In genomic region chr16:2147981-2148671, GRCh38 we compare ENCODE assay signal across 8 cellular contexts. TPM values are rescaled to one million over a fixed set of nuclear protein-coding genes. Genes with fewer than 3 reads are reported as not detected.
DNase-seq lines count a peak whose midpoint lies in the region; ATAC-seq lines count a peak whose summit lies in the region.

Gene RAB26 (plus strand): TSS chr16:2148625. CDS start chr16:2148784, 159 bp downstream.

- no peak within 1 kb of the TSS for H3K4me3 ChIP-seq in MG63

- H3K9me3 ChIP-seq in MG63, result no peaks in the 10 kb centered on the region

- intact Hi-C loops in left cardiac atrium (cut with DNase I) (no loop called here), posterior vena cava (cut with DNase I) (loop anchor here in 1 of 2 donors (5.0 kb wide), 1 partner anchor 126 kb away; no protein-coding TSS in a partner anchor)

- H3K27me3 ChIP-seq in MG63, result no peaks in the 10 kb centered on the region

- H3K36me3 ChIP-seq in MG63, result peaks cover 21% of the 10 kb centered on the region

- DNase-seq in EL (peak; percentile 59), MG63 (peak; percentile 68), SK-MEL-5 (ENCODE audit: low read depth, low spot score) (peak; percentile 55), anterior cingulate cortex (lab: John Stamatoyannopoulos, UW) (peak in 51 of 58 donors; percentile 20 to 77 (median 58)), left cardiac atrium (peak; percentile 84), posterior vena cava (ENCODE audit: low spot score) (peak; percentile 85), GM19238 (ENCODE audit: insufficient read length, low spot score) (no peak)

- ATAC-seq in left cardiac atrium (peak; percentile 83 to 92), HG03108 (IDR thresholded peaks at IDR 0.05; ENCODE audit: unreplicated experiment) (no peak)

- in situ Hi-C loops in SK-MEL-5 (cut with HindIII; ENCODE audit: low pct_unique_long_range_greater_than_20kb, low sequenced_read_pairs), result no loop called here

RNA-seq across cellular contexts. Expression of gene RAB26, which starts in this region (rescaled TPM):
- not detected in 2 replicates for total RNA-seq in MG63 (2014; rRNA removed; shearing (Covaris generic); ENCODE audit: low replicate concordance)
- total RNA-seq in SK-MEL-5 (2014; rRNA removed; shearing (Covaris generic)), result 0.27 and 0.40 TPM in 2 replicates
- polyA plus RNA-seq in SK-MEL-5 (2015; cell fraction: cytosol; rRNA removed), result 0.44 TPM in 1 of 2 replicates, not detected in the other
- 5.6 and 6.9 TPM in 2 replicates for polyA plus RNA-seq in SK-MEL-5 (2015; cell fraction: nucleus; rRNA removed)
- total RNA-seq in left cardiac atrium, result under 1 TPM; 0.81 to 0.88 TPM
- total RNA-seq in posterior vena cava, result under 1 TPM in 1 of 2 donors, not detected in 1; 0.28 TPM

Comparison
In these comparisons a context has a peak if more than half of its experiments do, and no peak if none do; other contexts are left out.
1. Peak in DNase-seq in MG63; RNA of the gene not detected or under 1 TPM.
2. Peak in DNase-seq and ATAC-seq in left cardiac atrium; RNA of the gene not detected or under 1 TPM.
3. Peak in DNase-seq in posterior vena cava; RNA of the gene not detected or under 1 TPM.